Comparison of ENCODE assay signal across 8 cellular contexts in genomic region chr5:132466453-132467291, GRCh38. TPM values are rescaled to one million over a fixed set of nuclear protein-coding genes. Genes with fewer than 3 reads are reported as not detected.
DNase-seq lines count a peak whose midpoint lies in the region; ATAC-seq and TF ChIP-seq lines count a peak whose summit lies in the region.

No MANE protein-coding gene starts in this region.

- H3K27me3 Mint-ChIP-seq in CD4-positive, CD25-positive, alpha-beta regulatory T cell = no peaks in the 10 kb centered on the region

- intact Hi-C loops in psoas muscle (cut with DNase I) = no loop called here

- H3K4me1 Mint-ChIP-seq in CD4-positive, CD25-positive, alpha-beta regulatory T cell = peaks cover 32 to 98% (median 68%) of the 10 kb centered on the region in 4 donors

- no peaks in the 10 kb centered on the region for H3K27me3 ChIP-seq in CD4-positive, CD25-positive, alpha-beta regulatory T cell (ENCODE audit: control insufficient read depth, insufficient read depth, low read length)
- no peaks in the 10 kb centered on the region for H3K27me3 ChIP-seq in effector memory CD4-positive, alpha-beta T cell (replicated peaks; ENCODE audit: control insufficient read depth, insufficient read depth, low read length, poor library complexity, severe bottlenecking)
- no peaks in the 10 kb centered on the region for H3K27me3 ChIP-seq in psoas muscle (ENCODE audit: insufficient read depth in 3 of 3, low read length in 2 of 3)

- H3K36me3 Mint-ChIP-seq in CD4-positive, CD25-positive, alpha-beta regulatory T cell = peaks cover 10% of the 10 kb centered on the region

- peak overlapping the region; percentile 81 for H3K27ac ChIP-seq in CD4-positive, CD25-positive, alpha-beta regulatory T cell (ENCODE audit: insufficient read depth, low read length, poor library complexity, severe bottlenecking)
- H3K27ac ChIP-seq in effector memory CD4-positive, alpha-beta T cell (ENCODE audit: insufficient read depth, low read length, poor library complexity, severe bottlenecking) = peak overlapping the region; percentile 71
- peak overlapping the region; percentile 27 for H3K27ac ChIP-seq in psoas muscle

- peak; percentile 10 for TF ChIP-seq POLR2A in GM19099 (IDR thresholded peaks at IDR 0.05; ENCODE audit: extremely low read depth, insufficient read length, low read depth)

- peak overlapping the region; percentile 70 to 97 (median 95) for H3K27ac Mint-ChIP-seq in CD4-positive, CD25-positive, alpha-beta regulatory T cell

- TF ChIP-seq CTCF in psoas muscle (IDR thresholded peaks at IDR 0.05) = no peak

- peaks cover 86% of the 10 kb centered on the region for H3K4me1 ChIP-seq in CD4-positive, CD25-positive, alpha-beta regulatory T cell (ENCODE audit: control insufficient read depth, insufficient read depth, low read length, poor library complexity, severe bottlenecking)
- H3K4me1 ChIP-seq in effector memory CD4-positive, alpha-beta T cell (ENCODE audit: control insufficient read depth, insufficient read depth, low read length, poor library complexity, severe bottlenecking) = peaks cover 77% of the 10 kb centered on the region
- peaks cover 17% of the 10 kb centered on the region for H3K4me1 ChIP-seq in psoas muscle

- peak overlapping the region; percentile 82 to 96 (median 84) for H3K4me3 Mint-ChIP-seq in CD4-positive, CD25-positive, alpha-beta regulatory T cell

- no peaks in the 10 kb centered on the region for H3K9me3 ChIP-seq in CD4-positive, CD25-positive, alpha-beta regulatory T cell (ENCODE audit: control insufficient read depth in 2 of 2, low read length in 2 of 2)
- H3K9me3 ChIP-seq in effector memory CD4-positive, alpha-beta T cell (ENCODE audit: control insufficient read depth, low read length) = no peaks in the 10 kb centered on the region
- H3K9me3 ChIP-seq in psoas muscle = no peaks in the 10 kb centered on the region

- no peaks in the 10 kb centered on the region for H3K36me3 ChIP-seq in CD4-positive, CD25-positive, alpha-beta regulatory T cell (ENCODE audit: control insufficient read depth, insufficient read depth, low read length)
- no peaks in the 10 kb centered on the region for H3K36me3 ChIP-seq in effector memory CD4-positive, alpha-beta T cell (ENCODE audit: control insufficient read depth, insufficient read depth, low read length)
- H3K36me3 ChIP-seq in psoas muscle (ENCODE audit: insufficient read depth in 1 of 2, low read depth in 1 of 2) = peaks cover 0 to 6% of the 10 kb centered on the region in 2 donors

- H3K4me3 ChIP-seq in CD4-positive, CD25-positive, alpha-beta regulatory T cell (ENCODE audit: low read depth, low read length) = peak overlapping the region; percentile 83
- H3K4me3 ChIP-seq in effector memory CD4-positive, alpha-beta T cell (ENCODE audit: insufficient read depth, low read depth, low read length, poor library complexity, severe bottlenecking) = peak overlapping the region; percentile 32
- H3K4me3 ChIP-seq in psoas muscle = no peak overlapping the region

- 51 to 63% (median 59%) methylated on average over 18 of the region's 18 CpGs for WGBS in psoas muscle, 3 donors

- H3K9me3 Mint-ChIP-seq in CD4-positive, CD25-positive, alpha-beta regulatory T cell = peaks cover 0 to 4% (median 0%) of the 10 kb centered on the region in 7 donors

- peak; percentile 73 to 76 for ATAC-seq in CD4-positive, CD25-positive, alpha-beta regulatory T cell (ENCODE audit: low read depth in 2 of 2)
- ATAC-seq in HG03280 (IDR thresholded peaks at IDR 0.05; ENCODE audit: unreplicated experiment) = peak; percentile 70
- peak in 3 of 4 donors; percentile 31 to 63 (median 49) for ATAC-seq in psoas muscle

- peak; percentile 47 to 87 (median 70) for DNase-seq in CD4-positive, CD25-positive, alpha-beta regulatory T cell
- DNase-seq in T-helper 9 cell = peak; percentile 61
- DNase-seq in effector memory CD4-positive, alpha-beta T cell = peak; percentile 62 to 72 (median 66)
- DNase-seq in psoas muscle = peak in 1 of 2 donors; percentile 37
- no peak for DNase-seq in HuH-7.5 (ENCODE audit: low spot score)
- DNase-seq in globus pallidus (ENCODE audit: low spot score) = no peak

RNA-seq across cellular contexts. Expression of gene IRF1, which starts 23.9 kb away (rescaled TPM):
- 924 TPM for total RNA-seq in CD4-positive, CD25-positive, alpha-beta regulatory T cell
- 100 to 1,000 TPM; 160 to 202 (median 190) TPM for polyA plus RNA-seq in CD4-positive, CD25-positive, alpha-beta regulatory T cell
- total RNA-seq in psoas muscle = 10 to 100 TPM in 3 of 4 donors, 1 to 10 TPM in 1; 5.5 to 18.8 (median 13.7) TPM
- polyA plus RNA-seq in psoas muscle = 10 to 100 TPM in 1 of 3 donors, 1 to 10 TPM in 2; 4.7 to 11.8 (median 4.9) TPM

Comparison
In these comparisons a context has a peak if more than half of its experiments do, and no peak if none do; other contexts are left out.
1. DNase-seq: peak in CD4-positive, CD25-positive, alpha-beta regulatory T cell (3 of 3), T-helper 9 cell (single experiment) and effector memory CD4-positive, alpha-beta T cell (3 of 3); none in HuH-7.5 (single experiment) and globus pallidus (single experiment).
2. H3K27ac ChIP-seq: peak in every context shown above with its lines; median percentile 81 in CD4-positive, CD25-positive, alpha-beta regulatory T cell; 71 in effector memory CD4-positive, alpha-beta T cell; 27 in psoas muscle.
3. RNA of gene IRF1, which starts 23.9 kb away (total RNA-seq): 924 TPM in CD4-positive, CD25-positive, alpha-beta regulatory T cell (single experiment); 5.5 to 18.8 TPM in psoas muscle; every median in the first group is over 10 times any median in the second.
4. Peak in every context shown above with its lines, with median percentiles within 50 percentile points of each other: ATAC-seq.